8 cellular contexts compared by ENCODE assay signal in genomic region chr3:18330772-18331441, GRCh38.
DNase-seq lines count a peak whose midpoint lies in the region; TF ChIP-seq lines count a peak whose summit lies in the region.
"Not testable (repeated sequence)": the region's sequence is repeated elsewhere in the genome, so short reads cannot be mapped to it uniquely, and the experiment has no call there.

No MANE protein-coding gene starts in this region.

- BruUV-seq in Caco-2 (replicated peaks; lab: Mats Ljungman, UMichigan) = TSS peak; percentile 66

- intact Hi-C loops in Caco-2 (cut with micrococcal nuclease; ENCODE audit: unreplicated experiment); transverse colon (cut with DNase I; ENCODE audit: low total_unique reads): not testable (repeated sequence)

- peak; percentile 30 to 43 for DNase-seq in Caco-2
- peak; percentile 31 for DNase-seq in HT-29 (ENCODE audit: low spot score)
- peak; percentile 12 to 45 for DNase-seq in NCI-H526 (lab: John Stamatoyannopoulos, UW)
- peak; percentile 1 for DNase-seq in SW480 (ENCODE audit: low spot score)
- peak; percentile 27 for DNase-seq in endodermal cell
- not testable (repeated sequence) for DNase-seq in kidney epithelial cell (ENCODE audit: low read depth); neural crest cell (ENCODE audit: low read depth, low spot score)
- DNase-seq in transverse colon = peak; percentile 70

- not testable (repeated sequence) for H3K4me1 ChIP-seq in Caco-2; endodermal cell (ENCODE audit: control insufficient read depth, insufficient read depth, low read length); transverse colon

- not testable (repeated sequence) for H3K27me3 ChIP-seq in Caco-2 (replicated peaks; ENCODE audit: control insufficient read depth, insufficient read depth, low read length); endodermal cell (ENCODE audit: control insufficient read depth, insufficient read depth, low read length, poor library complexity, severe bottlenecking); kidney epithelial cell (ENCODE audit: control insufficient read depth, insufficient read depth, low read length); transverse colon

- H3K4me3 ChIP-seq in Caco-2 (ENCODE audit: low read depth, low read length) (peak overlapping the region; percentile 30), kidney epithelial cell (ENCODE audit: low read depth, low read length) (peak overlapping the region; percentile 12), transverse colon (peak overlapping the region in 2 of 4 donors; percentile 9 to 31)
- not testable (repeated sequence) for H3K4me3 ChIP-seq in endodermal cell (ENCODE audit: low read length)

- POLR2A ChIA-PET in Caco-2 (lab: Charles Lee) = not testable (repeated sequence)

- TF ChIP-seq CTCF in Caco-2 (IDR thresholded peaks at IDR 0.05; ENCODE audit: insufficient read depth in 1 of 2, low read depth in 1 of 2, low read length in 1 of 2, severe bottlenecking in 1 of 2, unreplicated experiment in 1 of 2); endodermal cell (conservative IDR thresholded peaks at IDR 0.05); kidney epithelial cell (IDR thresholded peaks at IDR 0.05; ENCODE audit: insufficient read depth, low read length, poor library complexity, severe bottlenecking); neural crest cell (conservative IDR thresholded peaks at IDR 0.05); transverse colon (IDR thresholded peaks at IDR 0.05): not testable (repeated sequence)

- not testable (repeated sequence) for H3K4me1 Mint-ChIP-seq in Caco-2 (ENCODE audit: low read depth, unreplicated experiment); endodermal cell
- H3K4me1 Mint-ChIP-seq in neural crest cell = peaks cover 29% of the 10 kb centered on the region

- not testable (repeated sequence) for H3K27me3 Mint-ChIP-seq in Caco-2 (ENCODE audit: insufficient read depth, unreplicated experiment); endodermal cell (ENCODE audit: insufficient read depth); neural crest cell (ENCODE audit: low read depth)

- 75 to 82% methylated on average over 10 to 25 of the region's 25 CpGs for WGBS in endodermal cell (ENCODE audit: insufficient coverage in 1 of 2, insufficient read length in 1 of 2), 2 experiments
- 31 to 68% methylated on average over 5 to 25 of the region's 25 CpGs for WGBS in transverse colon (ENCODE audit: low coverage in 1 of 2), 2 donors

- CTCF ChIA-PET in Caco-2 (lab: Charles Lee) = not testable (repeated sequence)

- H3K27ac Mint-ChIP-seq in Caco-2 (ENCODE audit: unreplicated experiment) = peak overlapping the region; percentile 91
- peak overlapping the region; percentile 82 for H3K27ac Mint-ChIP-seq in endodermal cell
- H3K27ac Mint-ChIP-seq in neural crest cell (ENCODE audit: unreplicated experiment) = peak overlapping the region; percentile 92

- not testable (repeated sequence) for TF ChIP-seq EP300 in transverse colon (IDR thresholded peaks at IDR 0.05; ENCODE audit: low read depth)

- H3K4me3 Mint-ChIP-seq in Caco-2 (ENCODE audit: unreplicated experiment) (peak overlapping the region; percentile 86), endodermal cell (peak overlapping the region; percentile 52), neural crest cell (peak overlapping the region; percentile 69)

- H3K36me3 ChIP-seq in Caco-2 (ENCODE audit: control insufficient read depth, insufficient read depth, low read length); endodermal cell (ENCODE audit: control insufficient read depth, insufficient read depth, low read length); kidney epithelial cell (ENCODE audit: control insufficient read depth, insufficient read depth, low read length); transverse colon: not testable (repeated sequence)

- in situ Hi-C loops in transverse colon (cut with MboI; ENCODE audit: low pct_ligation_motif_present in 1 of 4, low pct_unique_long_range_greater_than_20kb in 1 of 4, low sequenced_read_pairs in 3 of 4) = not testable (repeated sequence)

- not testable (repeated sequence) for H3K9ac ChIP-seq in endodermal cell (ENCODE audit: extremely low read depth, low read length, poor library complexity, severe bottlenecking)

- not testable (repeated sequence) for TF ChIP-seq POLR2A in transverse colon (IDR thresholded peaks at IDR 0.05)

- peaks cover 28% of the 10 kb centered on the region for H3K9me3 Mint-ChIP-seq in Caco-2 (ENCODE audit: unreplicated experiment)
- H3K9me3 Mint-ChIP-seq in endodermal cell = peaks cover 49% of the 10 kb centered on the region
- not testable (repeated sequence) for H3K9me3 Mint-ChIP-seq in neural crest cell

- H3K27ac ChIP-seq in endodermal cell (ENCODE audit: low read depth, low read length) = not testable (repeated sequence)
- peak overlapping the region; percentile 21 to 51 (median 23) for H3K27ac ChIP-seq in transverse colon

- not testable (repeated sequence) for H3K36me3 Mint-ChIP-seq in Caco-2 (ENCODE audit: insufficient read depth, unreplicated experiment)
- H3K36me3 Mint-ChIP-seq in endodermal cell (ENCODE audit: low read depth) = peaks cover 25% of the 10 kb centered on the region
- H3K36me3 Mint-ChIP-seq in neural crest cell (ENCODE audit: low read depth) = peaks cover 21% of the 10 kb centered on the region

- H3K9me3 ChIP-seq in Caco-2, transverse colon: not testable (repeated sequence)
- H3K9me3 ChIP-seq in endodermal cell (ENCODE audit: control insufficient read depth, low read length) = peaks cover 10% of the 10 kb centered on the region
